ENCODE assay signal across 1 cellular context in the genomic region with DNA sequence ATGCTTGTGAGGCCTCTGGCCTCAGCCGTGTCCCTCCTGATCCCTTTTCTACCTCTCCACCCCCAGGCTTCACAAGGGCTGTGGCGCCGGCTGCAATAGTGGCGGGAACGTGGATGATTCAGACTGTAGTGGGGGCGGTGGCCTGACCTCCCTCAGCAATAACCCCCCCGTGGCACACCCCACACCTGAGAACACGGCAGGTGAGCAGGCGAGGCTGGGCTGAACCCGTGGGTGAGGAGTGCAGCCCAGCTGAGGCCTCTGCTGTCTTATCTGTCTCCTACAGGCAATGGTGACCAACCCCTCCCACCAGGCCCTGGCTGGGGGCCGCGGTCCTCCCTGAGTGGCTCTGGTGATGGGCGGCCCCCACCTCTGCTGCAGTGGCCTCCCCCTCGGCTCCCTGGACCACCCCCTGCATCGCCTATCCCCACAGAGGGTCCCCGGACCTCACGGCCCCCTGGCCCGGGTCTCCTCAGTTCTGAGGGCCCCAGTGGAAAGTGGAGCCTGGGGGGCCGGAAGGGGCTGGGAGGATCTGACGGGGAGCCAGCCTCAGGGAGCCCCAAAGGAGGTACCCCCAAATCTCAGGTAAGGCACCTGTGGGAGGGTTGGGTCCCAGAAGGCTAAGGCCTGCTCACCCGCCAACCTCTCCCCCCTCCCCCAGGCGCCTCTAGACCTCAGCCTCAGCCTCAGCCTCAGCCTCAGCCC.
TF ChIP-seq lines count a peak whose summit lies in the region.

No MANE protein-coding gene starts in this region.

TF ChIP-seq in K562, 482 proteins besides CTCF, POLR2A, EP300 and RAD21 (continued from another document and continues in another):
- TF ChIP-seq FOXA3 (CRISPR knock-in tag; conservative IDR thresholded peaks at IDR 0.05 in 1 of 2, IDR thresholded peaks at IDR 0.05 in 1 of 2), result no peak
- TF ChIP-seq FOXK1 (CRISPR knock-in tag; IDR thresholded peaks at IDR 0.05; ENCODE audit: borderline replicate concordance), result no peak
- no peak for TF ChIP-seq KLF10 (CRISPR knock-in tag; IDR thresholded peaks at IDR 0.05)
- TF ChIP-seq ZNF311 (CRISPR knock-in tag; IDR thresholded peaks at IDR 0.05), result no peak
- TF ChIP-seq ASH1L (IDR thresholded peaks at IDR 0.05; ENCODE audit: borderline replicate concordance, low read depth, partially characterized antibody), result no peak
- TF ChIP-seq, protein P1, sequence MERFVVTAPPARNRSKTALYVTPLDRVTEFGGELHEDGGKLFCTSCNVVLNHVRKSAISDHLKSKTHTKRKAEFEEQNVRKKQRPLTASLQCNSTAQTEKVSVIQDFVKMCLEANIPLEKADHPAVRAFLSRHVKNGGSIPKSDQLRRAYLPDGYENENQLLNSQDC (CRISPR knock-in tag; IDR thresholded peaks at IDR 0.05), result no peak
- TF ChIP-seq, protein P2, sequence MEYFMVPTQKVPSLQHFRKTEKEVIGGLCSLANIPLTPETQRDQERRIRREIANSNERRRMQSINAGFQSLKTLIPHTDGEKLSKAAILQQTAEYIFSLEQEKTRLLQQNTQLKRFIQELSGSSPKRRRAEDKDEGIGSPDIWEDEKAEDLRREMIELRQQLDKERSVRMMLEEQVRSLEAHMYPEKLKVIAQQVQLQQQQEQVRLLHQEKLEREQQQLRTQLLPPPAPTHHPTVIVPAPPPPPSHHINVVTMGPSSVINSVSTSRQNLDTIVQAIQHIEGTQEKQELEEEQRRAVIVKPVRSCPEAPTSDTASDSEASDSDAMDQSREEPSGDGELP (CRISPR knock-in tag; IDR thresholded peaks at IDR 0.05; ENCODE audit: borderline replicate concordance), result peak; percentile 98
- TF ChIP-seq MTA1 (IDR thresholded peaks at IDR 0.05; ENCODE audit: borderline replicate concordance), result peak; percentile 38; the same call in 1 of the 2 replicates
- TF ChIP-seq CBX1 (IDR thresholded peaks at IDR 0.05; ENCODE audit: low read depth), result no peak
- TF ChIP-seq, protein P3, sequence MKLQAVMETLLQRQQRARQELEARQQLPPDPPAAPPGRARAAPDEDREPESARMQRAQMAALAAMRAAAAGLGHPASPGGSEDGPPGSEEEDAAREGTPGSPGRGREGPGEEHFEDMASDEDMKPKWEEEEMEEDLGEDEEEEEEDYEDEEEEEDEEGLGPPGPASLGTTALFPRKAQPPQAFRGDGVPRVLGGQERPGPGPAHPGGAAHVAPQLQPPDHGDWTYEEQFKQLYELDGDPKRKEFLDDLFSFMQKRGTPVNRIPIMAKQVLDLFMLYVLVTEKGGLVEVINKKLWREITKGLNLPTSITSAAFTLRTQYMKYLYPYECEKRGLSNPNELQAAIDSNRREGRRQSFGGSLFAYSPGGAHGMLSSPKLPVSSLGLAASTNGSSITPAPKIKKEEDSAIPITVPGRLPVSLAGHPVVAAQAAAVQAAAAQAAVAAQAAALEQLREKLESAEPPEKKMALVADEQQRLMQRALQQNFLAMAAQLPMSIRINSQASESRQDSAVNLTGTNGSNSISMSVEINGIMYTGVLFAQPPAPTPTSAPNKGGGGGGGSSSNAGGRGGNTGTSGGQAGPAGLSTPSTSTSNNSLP (IDR thresholded peaks at IDR 0.05; ENCODE audit: borderline replicate concordance, low read depth, low read length), result no peak
- TF ChIP-seq ELF1 (tag; IDR thresholded peaks at IDR 0.05), result no peak
- no peak for TF ChIP-seq GTF2E2 (tag; IDR thresholded peaks at IDR 0.05)
- TF ChIP-seq PRMT5 (CRISPR knock-in tag; IDR thresholded peaks at IDR 0.05), result no peak
- TF ChIP-seq GTF3C2 (IDR thresholded peaks at IDR 0.05; ENCODE audit: borderline replicate concordance, extremely low read depth, insufficient read length), result no peak
- no peak for TF ChIP-seq PRPF4 (IDR thresholded peaks at IDR 0.05; ENCODE audit: insufficient read depth, low read depth, low read length, poor library complexity, severe bottlenecking)
- no peak for TF ChIP-seq ELK3 (CRISPR knock-in tag; IDR thresholded peaks at IDR 0.05)
- no peak for TF ChIP-seq TSC22D4 (tag; IDR thresholded peaks at IDR 0.05)
- TF ChIP-seq, protein P4, sequence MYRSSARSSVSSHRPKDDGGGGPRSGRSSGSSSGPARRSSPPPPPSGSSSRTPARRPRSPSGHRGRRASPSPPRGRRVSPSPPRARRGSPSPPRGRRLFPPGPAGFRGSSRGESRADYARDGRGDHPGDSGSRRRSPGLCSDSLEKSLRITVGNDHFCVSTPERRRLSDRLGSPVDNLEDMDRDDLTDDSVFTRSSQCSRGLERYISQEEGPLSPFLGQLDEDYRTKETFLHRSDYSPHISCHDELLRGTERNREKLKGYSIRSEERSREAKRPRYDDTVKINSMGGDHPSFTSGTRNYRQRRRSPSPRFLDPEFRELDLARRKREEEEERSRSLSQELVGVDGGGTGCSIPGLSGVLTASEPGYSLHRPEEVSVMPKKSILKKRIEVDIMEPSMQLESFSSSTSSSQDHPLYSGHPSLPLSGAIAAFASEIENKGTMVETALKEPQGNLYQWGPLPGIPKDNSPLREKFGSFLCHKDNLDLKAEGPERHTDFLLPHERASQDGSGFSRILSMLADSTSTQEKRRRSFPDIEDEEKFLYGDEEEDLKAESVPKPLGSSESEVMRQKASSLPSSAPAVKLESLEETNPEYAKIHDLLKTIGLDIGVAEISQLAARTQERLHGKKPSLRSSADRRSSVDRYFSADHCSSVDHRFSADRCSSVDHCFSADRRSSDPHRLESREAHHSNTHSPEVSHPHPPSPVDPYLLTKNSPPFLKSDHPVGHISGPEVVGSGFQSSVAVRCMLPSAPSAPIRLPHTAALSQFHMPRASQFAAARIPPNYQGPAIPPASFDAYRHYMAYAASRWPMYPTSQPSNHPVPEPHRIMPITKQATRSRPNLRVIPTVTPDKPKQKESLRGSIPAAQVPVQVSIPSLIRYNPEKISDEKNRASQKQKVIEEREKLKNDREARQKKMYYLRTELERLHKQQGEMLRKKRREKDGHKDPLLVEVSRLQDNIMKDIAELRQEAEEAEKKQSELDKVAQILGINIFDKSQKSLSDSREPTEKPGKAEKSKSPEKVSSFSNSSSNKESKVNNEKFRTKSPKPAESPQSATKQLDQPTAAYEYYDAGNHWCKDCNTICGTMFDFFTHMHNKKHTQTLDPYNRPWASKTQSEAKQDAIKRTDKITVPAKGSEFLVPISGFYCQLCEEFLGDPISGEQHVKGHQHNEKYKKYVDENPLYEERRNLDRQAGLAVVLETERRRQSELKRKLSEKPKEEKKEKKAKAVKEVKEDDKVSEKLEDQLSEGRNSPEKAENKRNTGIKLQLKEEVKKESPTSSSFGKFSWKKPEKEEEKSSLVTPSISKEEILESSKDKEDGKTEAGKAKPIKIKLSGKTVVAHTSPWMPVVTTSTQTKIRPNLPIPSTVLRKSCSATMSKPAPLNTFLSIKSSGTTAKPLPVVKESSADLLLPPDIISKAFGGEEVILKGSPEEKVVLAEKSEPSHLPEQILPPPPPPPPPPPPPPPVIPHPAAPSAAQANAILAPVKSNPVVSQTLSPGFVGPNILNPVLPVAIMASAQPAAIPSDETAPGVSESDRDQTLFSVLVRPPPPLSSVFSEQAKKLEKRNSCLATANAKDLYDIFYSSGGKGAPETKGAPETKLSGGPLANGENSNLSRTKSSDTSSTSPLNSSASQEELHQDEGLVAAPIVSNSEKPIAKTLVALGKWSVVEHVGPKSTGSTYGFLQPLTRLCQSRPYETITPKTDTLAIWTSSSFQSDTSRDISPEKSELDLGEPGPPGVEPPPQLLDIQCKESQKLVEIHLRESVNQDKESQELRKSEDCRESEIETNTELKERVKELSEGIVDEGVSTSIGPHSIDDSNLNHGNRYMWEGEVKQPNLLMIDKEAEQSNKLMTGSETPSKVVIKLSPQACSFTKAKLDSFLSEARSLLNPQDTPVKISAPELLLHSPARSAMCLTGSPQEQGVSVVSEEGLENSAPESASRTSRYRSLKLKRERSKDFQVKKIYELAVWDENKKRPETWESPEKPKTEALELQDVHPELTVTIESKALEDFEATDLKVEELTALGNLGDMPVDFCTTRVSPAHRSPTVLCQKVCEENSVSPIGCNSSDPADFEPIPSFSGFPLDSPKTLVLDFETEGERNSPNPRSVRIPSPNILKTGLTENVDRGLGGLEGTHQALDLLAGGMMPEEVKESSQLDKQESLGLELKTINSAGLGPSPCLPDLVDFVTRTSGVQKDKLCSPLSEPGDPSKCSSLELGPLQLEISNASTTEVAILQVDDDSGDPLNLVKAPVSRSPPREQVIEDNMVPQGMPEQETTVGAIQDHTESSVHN (IDR thresholded peaks at IDR 0.05; ENCODE audit: borderline replicate concordance in 1 of 2, low read depth in 1 of 2), result no peak
- TF ChIP-seq, protein P5, sequence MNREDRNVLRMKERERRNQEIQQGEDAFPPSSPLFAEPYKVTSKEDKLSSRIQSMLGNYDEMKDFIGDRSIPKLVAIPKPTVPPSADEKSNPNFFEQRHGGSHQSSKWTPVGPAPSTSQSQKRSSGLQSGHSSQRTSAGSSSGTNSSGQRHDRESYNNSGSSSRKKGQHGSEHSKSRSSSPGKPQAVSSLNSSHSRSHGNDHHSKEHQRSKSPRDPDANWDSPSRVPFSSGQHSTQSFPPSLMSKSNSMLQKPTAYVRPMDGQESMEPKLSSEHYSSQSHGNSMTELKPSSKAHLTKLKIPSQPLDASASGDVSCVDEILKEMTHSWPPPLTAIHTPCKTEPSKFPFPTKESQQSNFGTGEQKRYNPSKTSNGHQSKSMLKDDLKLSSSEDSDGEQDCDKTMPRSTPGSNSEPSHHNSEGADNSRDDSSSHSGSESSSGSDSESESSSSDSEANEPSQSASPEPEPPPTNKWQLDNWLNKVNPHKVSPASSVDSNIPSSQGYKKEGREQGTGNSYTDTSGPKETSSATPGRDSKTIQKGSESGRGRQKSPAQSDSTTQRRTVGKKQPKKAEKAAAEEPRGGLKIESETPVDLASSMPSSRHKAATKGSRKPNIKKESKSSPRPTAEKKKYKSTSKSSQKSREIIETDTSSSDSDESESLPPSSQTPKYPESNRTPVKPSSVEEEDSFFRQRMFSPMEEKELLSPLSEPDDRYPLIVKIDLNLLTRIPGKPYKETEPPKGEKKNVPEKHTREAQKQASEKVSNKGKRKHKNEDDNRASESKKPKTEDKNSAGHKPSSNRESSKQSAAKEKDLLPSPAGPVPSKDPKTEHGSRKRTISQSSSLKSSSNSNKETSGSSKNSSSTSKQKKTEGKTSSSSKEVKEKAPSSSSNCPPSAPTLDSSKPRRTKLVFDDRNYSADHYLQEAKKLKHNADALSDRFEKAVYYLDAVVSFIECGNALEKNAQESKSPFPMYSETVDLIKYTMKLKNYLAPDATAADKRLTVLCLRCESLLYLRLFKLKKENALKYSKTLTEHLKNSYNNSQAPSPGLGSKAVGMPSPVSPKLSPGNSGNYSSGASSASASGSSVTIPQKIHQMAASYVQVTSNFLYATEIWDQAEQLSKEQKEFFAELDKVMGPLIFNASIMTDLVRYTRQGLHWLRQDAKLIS (CRISPR knock-in tag; IDR thresholded peaks at IDR 0.05), result no peak
- no peak for TF ChIP-seq PHF21A (IDR thresholded peaks at IDR 0.05; ENCODE audit: borderline replicate concordance, low read depth)
- TF ChIP-seq PCBP1 (IDR thresholded peaks at IDR 0.05; ENCODE audit: low read depth, low read length, poor library complexity, severe bottlenecking), result no peak
- TF ChIP-seq RNF2 (IDR thresholded peaks at IDR 0.05), result peak; percentile 44; the same call in 1 of the 2 replicates
- TF ChIP-seq ZNF133 (CRISPR knock-in tag; IDR thresholded peaks at IDR 0.05), result no peak
- no peak for TF ChIP-seq ZNF512 (tag; IDR thresholded peaks at IDR 0.05)
- no peak for TF ChIP-seq ZNF551 (CRISPR knock-in tag; IDR thresholded peaks at IDR 0.05)
- TF ChIP-seq CREM (IDR thresholded peaks at IDR 0.05; ENCODE audit: low read depth), result peak; percentile 76
